In genomic region chr5:33271606-33272005, GRCh38 we compare ENCODE assay signal across 16 cellular contexts.
"Had no signal": no experiment of that assay in that cellular context is flagged by ENCODE, and none has a peak within 500 bp of the region (broad histone marks: within the 10 kb centered on the region; RNA-seq: fewer than 3 reads in every experiment).

No MANE protein-coding gene starts in this region.

- H3K4me3 ChIP-seq: cardiac muscle cell, coronary artery, heart left ventricle, testis had no signal

- H3K27me3 ChIP-seq: cardiac muscle cell, heart left ventricle, testis had no signal

- ATAC-seq: effector memory CD8-positive, alpha-beta T cell; heart left ventricle; sciatic nerve; T-cell had no signal

- DNase-seq: activated CD4-positive, alpha-beta memory T cell treated with anti-CD3 and anti-CD28 coated beads for 36 hours; activated gamma-delta T cell treated with Interleukin-2 at 50 U/mL for 16 hours; activated naive CD8-positive, alpha-beta T cell treated with anti-CD3 and anti-CD28 coated beads for 36 hours; activated T-cell treated with anti-CD3 and anti-CD28 coated beads, Interleukin-2, amount 50 U/mL, for 48 hours; anterior cingulate cortex; effector memory CD8-positive, alpha-beta T cell; heart left ventricle; nephron progenitor cell; stimulated activated CD4-positive, alpha-beta T cell treated with anti-CD3 and anti-CD28 coated beads, Interleukin-4, amount 100 ng/mL, for 24 hours; T-cell; testis had no signal

- FAIRE-seq: frontal cortex had no signal

- H3K9me3 ChIP-seq: heart left ventricle, testis had no signal

- H3K36me3 ChIP-seq: cardiac muscle cell, heart left ventricle had no signal

- H3K27ac ChIP-seq: cardiac muscle cell, coronary artery, heart left ventricle, testis, VCaP had no signal
